ENCODE assay signal across 16 cellular contexts in the genomic region with DNA sequence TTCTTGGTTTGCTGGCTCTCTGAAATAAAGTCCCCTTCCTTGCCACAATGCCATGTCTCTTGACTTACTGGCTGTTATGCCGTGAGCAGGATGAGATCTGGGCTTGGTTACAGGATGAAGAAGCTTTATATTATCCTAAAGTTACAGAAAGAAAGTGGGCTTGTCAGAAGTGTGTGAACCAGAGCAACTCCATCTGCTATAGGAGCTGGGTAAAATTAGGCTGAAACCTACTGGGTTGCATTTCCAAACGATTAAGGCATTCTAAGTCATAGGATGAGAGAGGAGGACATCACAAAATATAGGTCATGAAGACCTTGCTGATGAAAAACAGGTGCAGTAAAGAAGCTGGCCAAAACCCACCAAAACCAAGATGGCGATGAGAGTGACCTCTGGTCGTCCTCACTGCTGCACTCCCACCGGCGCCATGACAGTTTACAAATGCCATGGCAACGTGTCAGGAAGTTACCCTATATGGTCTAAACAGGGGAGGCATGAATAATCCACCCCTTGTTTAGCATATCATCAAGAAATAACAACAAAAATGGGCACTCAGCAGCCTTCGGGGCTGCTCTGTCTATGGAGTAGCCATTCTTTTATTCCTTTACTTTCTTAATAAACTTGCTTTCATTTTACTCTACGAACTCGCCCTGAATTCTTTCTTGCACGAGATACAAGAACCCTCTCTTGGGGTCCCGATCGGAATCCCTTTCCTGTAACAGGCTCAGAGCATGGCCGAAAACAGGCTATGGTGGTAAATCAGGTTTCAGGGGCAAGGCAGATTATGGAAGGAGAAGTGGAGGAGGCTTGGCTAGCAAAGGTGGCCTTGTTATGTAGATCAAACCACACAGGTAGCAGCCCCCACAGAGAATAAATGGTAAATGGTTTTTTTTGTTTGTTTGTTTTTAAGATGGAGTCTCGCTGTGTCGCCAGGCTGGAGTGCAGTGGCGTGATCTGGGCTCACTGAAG.
DNase-seq lines count a peak whose midpoint lies in the region; ATAC-seq and TF ChIP-seq lines count a peak whose summit lies in the region.
"Had no signal": no experiment of that assay in that cellular context is flagged by ENCODE, and none has a peak within 500 bp of the region (broad histone marks: within the 10 kb centered on the region; RNA-seq: fewer than 3 reads in every experiment).

No MANE protein-coding gene starts in this region.

- H3K27ac Mint-ChIP-seq in WTC11, result peak overlapping the region; percentile 99
- H3K27ac Mint-ChIP-seq: IgD-negative memory B cell, T-cell had no signal

- peaks cover 10% of the 10 kb centered on the region for H3K36me3 Mint-ChIP-seq in WTC11
- H3K36me3 Mint-ChIP-seq: IgD-negative memory B cell, T-cell had no signal

- ATAC-seq in WTC11 (peak; percentile 75), HG03045 (IDR thresholded peaks at IDR 0.05; ENCODE audit: unreplicated experiment) (no peak), GM19328 (IDR thresholded peaks at IDR 0.05; ENCODE audit: unreplicated experiment) (no peak)
- ATAC-seq: T-cell had no signal

- H3K9me3 ChIP-seq in iPS-15b (ENCODE audit: control insufficient read depth, insufficient read depth, low read length), result no peaks in the 10 kb centered on the region

- peak; percentile 10 for DNase-seq in activated CD8-positive, alpha-beta memory T cell treated with anti-CD3 and anti-CD28 coated beads, Interleukin-2, amount 50 U/mL, for 48 hours
- DNase-seq in activated CD8-positive, alpha-beta memory T cell treated with anti-CD3 and anti-CD28 coated beads, Interleukin-2, amount 50 U/mL, for 4 hours, result no peak
- DNase-seq in WTC11 (ENCODE audit: low spot score) (peak; percentile 37), Ammon's horn (ENCODE audit: low spot score) (no peak), cerebellar nuclear complex (lab: John Stamatoyannopoulos, UW) (no peak)
- DNase-seq: DMS153, GM23248, NCI-H1436 treated with DMSO at 0.1 percent for 48 hours, NCI-H2081, NCI-H510A treated with DMSO at 0.1 percent for 48 hours, OCI-M1, T-cell had no signal

- peaks cover 6% of the 10 kb centered on the region; the same call in 1 of the 2 replicates for H3K27me3 Mint-ChIP-seq in WTC11 (ENCODE audit: low read depth)

- H3K9ac ChIP-seq in iPS-15b (ENCODE audit: low read depth, low read length), result peak overlapping the region; percentile 37
- H3K9ac ChIP-seq: GM23248 had no signal

- no peaks in the 10 kb centered on the region for H3K36me3 ChIP-seq in iPS-15b (ENCODE audit: control insufficient read depth, insufficient read depth, low read length)

- peaks cover 10% of the 10 kb centered on the region for H3K4me1 ChIP-seq in iPS-15b (ENCODE audit: control insufficient read depth, insufficient read depth, low read length)

- no peaks in the 10 kb centered on the region for H3K27me3 ChIP-seq in iPS-15b (ENCODE audit: control insufficient read depth, insufficient read depth, low read length)

- peaks cover 16% of the 10 kb centered on the region for H3K9me3 Mint-ChIP-seq in WTC11
- H3K9me3 Mint-ChIP-seq: T-cell had no signal

- CTCF ChIA-PET in WTC11 (lab: Charles Lee), result interaction anchor here (1.3 kb wide), 1 partner anchor 96 kb away, joined by 4 read pairs; no protein-coding TSS in a partner anchor

- H3K4me3 ChIP-seq in iPS-15b (ENCODE audit: low read depth, low read length), result peak overlapping the region; percentile 6
- H3K4me3 ChIP-seq: GM23248 had no signal

- peaks cover 49% of the 10 kb centered on the region for H3K4me1 Mint-ChIP-seq in WTC11
- H3K4me1 Mint-ChIP-seq: IgD-negative memory B cell, T-cell had no signal

- peak overlapping the region; percentile 56 for H3K4me3 Mint-ChIP-seq in WTC11
- H3K4me3 Mint-ChIP-seq: IgD-negative memory B cell, T-cell had no signal

- POLR2A ChIA-PET in WTC11 (lab: Charles Lee), result no interaction called here

- TF ChIP-seq CTCF in WTC11 (IDR thresholded peaks at IDR 0.05), result no peak

TF ChIP-seq in WTC11, 78 proteins besides CTCF, POLR2A, EP300 and RAD21:
- TF ChIP-seq, protein P1, sequence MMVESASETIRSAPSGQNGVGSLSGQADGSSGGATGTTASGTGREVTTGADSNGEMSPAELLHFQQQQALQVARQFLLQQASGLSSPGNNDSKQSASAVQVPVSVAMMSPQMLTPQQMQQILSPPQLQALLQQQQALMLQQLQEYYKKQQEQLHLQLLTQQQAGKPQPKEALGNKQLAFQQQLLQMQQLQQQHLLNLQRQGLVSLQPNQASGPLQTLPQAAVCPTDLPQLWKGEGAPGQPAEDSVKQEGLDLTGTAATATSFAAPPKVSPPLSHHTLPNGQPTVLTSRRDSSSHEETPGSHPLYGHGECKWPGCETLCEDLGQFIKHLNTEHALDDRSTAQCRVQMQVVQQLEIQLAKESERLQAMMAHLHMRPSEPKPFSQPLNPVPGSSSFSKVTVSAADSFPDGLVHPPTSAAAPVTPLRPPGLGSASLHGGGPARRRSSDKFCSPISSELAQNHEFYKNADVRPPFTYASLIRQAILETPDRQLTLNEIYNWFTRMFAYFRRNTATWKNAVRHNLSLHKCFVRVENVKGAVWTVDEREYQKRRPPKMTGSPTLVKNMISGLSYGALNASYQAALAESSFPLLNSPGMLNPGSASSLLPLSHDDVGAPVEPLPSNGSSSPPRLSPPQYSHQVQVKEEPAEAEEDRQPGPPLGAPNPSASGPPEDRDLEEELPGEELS (CRISPR knock-in tag; IDR thresholded peaks at IDR 0.05), result no peak
- TF ChIP-seq ERG (CRISPR knock-in tag; IDR thresholded peaks at IDR 0.05), result no peak
- no peak for TF ChIP-seq ATF6 (CRISPR knock-in tag; IDR thresholded peaks at IDR 0.05)
- no peak for TF ChIP-seq NR1H2 (CRISPR knock-in tag; IDR thresholded peaks at IDR 0.05)
- TF ChIP-seq SOX15 (CRISPR knock-in tag; IDR thresholded peaks at IDR 0.05), result no peak
- TF ChIP-seq, protein P2, sequence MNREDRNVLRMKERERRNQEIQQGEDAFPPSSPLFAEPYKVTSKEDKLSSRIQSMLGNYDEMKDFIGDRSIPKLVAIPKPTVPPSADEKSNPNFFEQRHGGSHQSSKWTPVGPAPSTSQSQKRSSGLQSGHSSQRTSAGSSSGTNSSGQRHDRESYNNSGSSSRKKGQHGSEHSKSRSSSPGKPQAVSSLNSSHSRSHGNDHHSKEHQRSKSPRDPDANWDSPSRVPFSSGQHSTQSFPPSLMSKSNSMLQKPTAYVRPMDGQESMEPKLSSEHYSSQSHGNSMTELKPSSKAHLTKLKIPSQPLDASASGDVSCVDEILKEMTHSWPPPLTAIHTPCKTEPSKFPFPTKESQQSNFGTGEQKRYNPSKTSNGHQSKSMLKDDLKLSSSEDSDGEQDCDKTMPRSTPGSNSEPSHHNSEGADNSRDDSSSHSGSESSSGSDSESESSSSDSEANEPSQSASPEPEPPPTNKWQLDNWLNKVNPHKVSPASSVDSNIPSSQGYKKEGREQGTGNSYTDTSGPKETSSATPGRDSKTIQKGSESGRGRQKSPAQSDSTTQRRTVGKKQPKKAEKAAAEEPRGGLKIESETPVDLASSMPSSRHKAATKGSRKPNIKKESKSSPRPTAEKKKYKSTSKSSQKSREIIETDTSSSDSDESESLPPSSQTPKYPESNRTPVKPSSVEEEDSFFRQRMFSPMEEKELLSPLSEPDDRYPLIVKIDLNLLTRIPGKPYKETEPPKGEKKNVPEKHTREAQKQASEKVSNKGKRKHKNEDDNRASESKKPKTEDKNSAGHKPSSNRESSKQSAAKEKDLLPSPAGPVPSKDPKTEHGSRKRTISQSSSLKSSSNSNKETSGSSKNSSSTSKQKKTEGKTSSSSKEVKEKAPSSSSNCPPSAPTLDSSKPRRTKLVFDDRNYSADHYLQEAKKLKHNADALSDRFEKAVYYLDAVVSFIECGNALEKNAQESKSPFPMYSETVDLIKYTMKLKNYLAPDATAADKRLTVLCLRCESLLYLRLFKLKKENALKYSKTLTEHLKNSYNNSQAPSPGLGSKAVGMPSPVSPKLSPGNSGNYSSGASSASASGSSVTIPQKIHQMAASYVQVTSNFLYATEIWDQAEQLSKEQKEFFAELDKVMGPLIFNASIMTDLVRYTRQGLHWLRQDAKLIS (CRISPR knock-in tag; IDR thresholded peaks at IDR 0.05; ENCODE audit: borderline replicate concordance), result no peak
- TF ChIP-seq NR2C2 (CRISPR knock-in tag; IDR thresholded peaks at IDR 0.05), result no peak
- no peak for TF ChIP-seq ZNF232 (CRISPR knock-in tag; IDR thresholded peaks at IDR 0.05)
- TF ChIP-seq, protein P3, sequence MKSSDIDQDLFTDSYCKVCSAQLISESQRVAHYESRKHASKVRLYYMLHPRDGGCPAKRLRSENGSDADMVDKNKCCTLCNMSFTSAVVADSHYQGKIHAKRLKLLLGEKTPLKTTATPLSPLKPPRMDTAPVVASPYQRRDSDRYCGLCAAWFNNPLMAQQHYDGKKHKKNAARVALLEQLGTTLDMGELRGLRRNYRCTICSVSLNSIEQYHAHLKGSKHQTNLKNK (CRISPR knock-in tag; IDR thresholded peaks at IDR 0.05), result no peak

Comparison
In these comparisons a context has a peak if more than half of its experiments do, and no peak if none do; other contexts are left out.
1. DNase-seq: peak in activated CD8-positive, alpha-beta memory T cell treated with anti-CD3 and anti-CD28 coated beads, Interleukin-2, amount 50 U/mL, for 48 hours (single experiment) and WTC11 (single experiment); none in activated CD8-positive, alpha-beta memory T cell treated with anti-CD3 and anti-CD28 coated beads, Interleukin-2, amount 50 U/mL, for 4 hours (single experiment), Ammon's horn (single experiment) and cerebellar nuclear complex (0 of 2).